29 cellular contexts compared by ENCODE assay signal in the genomic region with DNA sequence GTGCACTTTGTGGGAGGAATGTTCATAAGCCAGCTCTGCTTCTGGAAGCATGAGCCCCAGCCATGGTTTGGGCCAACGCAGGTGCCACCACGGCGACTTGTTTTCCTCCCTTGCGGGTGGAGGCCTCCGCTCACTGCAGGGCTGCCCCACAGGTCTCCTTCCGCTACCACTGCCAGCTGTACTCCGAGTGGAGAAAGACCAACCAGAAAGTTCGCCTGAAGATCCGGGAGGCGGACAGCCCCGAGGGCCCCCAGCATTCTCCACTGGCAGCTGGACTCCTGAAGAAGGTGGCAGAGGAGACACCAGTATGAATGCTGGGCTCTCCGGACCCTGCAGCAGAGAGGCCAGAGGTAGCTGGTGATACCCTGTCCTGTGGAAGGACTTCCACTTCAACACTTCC.
"Had no signal": no experiment of that assay in that cellular context is flagged by ENCODE, and none has a peak within 500 bp of the region (broad histone marks: within the 10 kb centered on the region; RNA-seq: fewer than 3 reads in every experiment).

No MANE protein-coding gene starts in this region.

- H3K4me3 Mint-ChIP-seq: activated naive CD4-positive, alpha-beta T cell treated with anti-CD3 and anti-CD28 coated beads for 36 hours; activated naive CD8-positive, alpha-beta T cell treated with anti-CD3 and anti-CD28 coated beads for 36 hours; activated T-helper 1 cell treated with anti-CD3 and anti-CD28 coated beads, Interleukin-12 subunit alpha, Interleukin-12 subunit beta, Interleukin-2, Interleukin-4 antibody, amounts not matched to agents 30 ng/mL and 10 ng/mL and 1 ng/mL, durations not matched to agents 14 hours and 24 hours and 36 hours; dendritic cell treated with granulocyte-macrophage colony-stimulating factor and Interleukin-4, amounts not matched to agents 40 ng/mL and 50 ng/mL, for 4 days; naive B cell; nephron progenitor cell had no signal

- ATAC-seq: activated CD4-positive, CD25-positive, alpha-beta regulatory T cell treated with anti-CD3 and anti-CD28 coated beads, Interleukin-2, amount 50 U/mL, for 24 hours; heart right ventricle; left ventricle myocardium superior had no signal

- H3K36me3 Mint-ChIP-seq: activated naive CD8-positive, alpha-beta T cell treated with anti-CD3 and anti-CD28 coated beads for 36 hours had no signal

- H2AFZ ChIP-seq: parathyroid adenoma had no signal

- H3K27me3 Mint-ChIP-seq: activated naive CD8-positive, alpha-beta T cell treated with anti-CD3 and anti-CD28 coated beads for 36 hours; dendritic cell treated with granulocyte-macrophage colony-stimulating factor and Interleukin-4, amounts not matched to agents 40 ng/mL and 50 ng/mL, for 4 days; naive B cell had no signal

- H3K27me3 ChIP-seq: adrenal gland, brain microvascular endothelial cell, esophagus squamous epithelium, heart right ventricle, right atrium auricular region, suprapubic skin, transverse colon had no signal

- H3K36me3 ChIP-seq: adrenal gland, brain microvascular endothelial cell, transverse colon had no signal

- H3K4me2 ChIP-seq: smooth muscle cell had no signal

- H3K4me3 ChIP-seq: adrenal gland, esophagus squamous epithelium, heart right ventricle, right atrium auricular region, smooth muscle cell, suprapubic skin, transverse colon had no signal

- DNase-seq: activated CD4-positive, alpha-beta T cell treated with anti-CD3 and anti-CD28 coated beads for 48 hours; activated CD4-positive, alpha-beta T cell treated with anti-CD3 and anti-CD28 coated beads, Interleukin-2, amount 50 U/mL, for 48 hours; activated CD8-positive, alpha-beta memory T cell treated with anti-CD3 and anti-CD28 coated beads for 24 hours; activated effector memory CD4-positive, alpha-beta T cell treated with anti-CD3 and anti-CD28 coated beads, Interleukin-2, amount 50 U/mL, for 16 hours; activated naive CD4-positive, alpha-beta T cell treated with anti-CD3 and anti-CD28 coated beads for 36 hours; activated naive CD8-positive, alpha-beta T cell treated with anti-CD3 and anti-CD28 coated beads for 36 hours; esophagus squamous epithelium; foreskin melanocyte; heart right ventricle; left ventricle myocardium superior; naive B cell; nephron progenitor cell; stimulated activated CD4-positive, alpha-beta T cell treated with anti-CD3 and anti-CD28 coated beads, Interleukin-15, amount 100 ng/mL, for 24 hours; stimulated activated CD4-positive, alpha-beta T cell treated with anti-CD3 and anti-CD28 coated beads, Interleukin-2, amount 100 ng/mL, for 24 hours; stimulated activated naive CD4-positive, alpha-beta T cell; transverse colon had no signal

- H3K4me1 ChIP-seq: parathyroid adenoma had no signal

- FAIRE-seq: astrocyte, urothelium cell line had no signal

- H3K9me3 Mint-ChIP-seq: activated naive CD4-positive, alpha-beta T cell treated with anti-CD3 and anti-CD28 coated beads for 36 hours; activated naive CD8-positive, alpha-beta T cell treated with anti-CD3 and anti-CD28 coated beads for 36 hours; activated T-helper 1 cell treated with anti-CD3 and anti-CD28 coated beads, Interleukin-12 subunit alpha, Interleukin-12 subunit beta, Interleukin-2, Interleukin-4 antibody, amounts not matched to agents 30 ng/mL and 10 ng/mL and 1 ng/mL, durations not matched to agents 14 hours and 24 hours and 36 hours; dendritic cell treated with granulocyte-macrophage colony-stimulating factor and Interleukin-4, amounts not matched to agents 40 ng/mL and 50 ng/mL, for 4 days; naive B cell; nephron progenitor cell had no signal

- H3K27ac ChIP-seq: adrenal gland, brain microvascular endothelial cell, epithelial cell of prostate, esophagus squamous epithelium, heart right ventricle, parathyroid adenoma, right atrium auricular region, suprapubic skin, transverse colon, VCaP had no signal

- H3K9me3 ChIP-seq: adrenal gland, esophagus squamous epithelium, heart right ventricle, right atrium auricular region, suprapubic skin, transverse colon had no signal

- H3K27ac Mint-ChIP-seq: activated naive CD4-positive, alpha-beta T cell treated with anti-CD3 and anti-CD28 coated beads for 36 hours; activated naive CD8-positive, alpha-beta T cell treated with anti-CD3 and anti-CD28 coated beads for 36 hours; activated T-helper 1 cell treated with anti-CD3 and anti-CD28 coated beads, Interleukin-12 subunit alpha, Interleukin-12 subunit beta, Interleukin-2, Interleukin-4 antibody, amounts not matched to agents 30 ng/mL and 10 ng/mL and 1 ng/mL, durations not matched to agents 14 hours and 24 hours and 36 hours; dendritic cell treated with granulocyte-macrophage colony-stimulating factor and Interleukin-4, amounts not matched to agents 40 ng/mL and 50 ng/mL, for 4 days; naive B cell; nephron progenitor cell had no signal

- H3K9ac ChIP-seq: parathyroid adenoma had no signal

- H3K79me2 ChIP-seq: parathyroid adenoma had no signal
